In genomic region chr5:4941957-4942830, GRCh38 we compare ENCODE assay signal across 2 cellular contexts.
TF ChIP-seq lines count a peak whose summit lies in the region.

No MANE protein-coding gene starts in this region.

TF ChIP-seq in IMR-90, 13 proteins besides CTCF, POLR2A, EP300 and RAD21:
- TF ChIP-seq, protein P1, sequence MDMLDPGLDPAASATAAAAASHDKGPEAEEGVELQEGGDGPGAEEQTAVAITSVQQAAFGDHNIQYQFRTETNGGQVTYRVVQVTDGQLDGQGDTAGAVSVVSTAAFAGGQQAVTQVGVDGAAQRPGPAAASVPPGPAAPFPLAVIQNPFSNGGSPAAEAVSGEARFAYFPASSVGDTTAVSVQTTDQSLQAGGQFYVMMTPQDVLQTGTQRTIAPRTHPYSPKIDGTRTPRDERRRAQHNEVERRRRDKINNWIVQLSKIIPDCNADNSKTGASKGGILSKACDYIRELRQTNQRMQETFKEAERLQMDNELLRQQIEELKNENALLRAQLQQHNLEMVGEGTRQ (IDR thresholded peaks at IDR 0.05; ENCODE audit: low read depth, low read length) = no peak
- no peak for TF ChIP-seq MAFK (IDR thresholded peaks at IDR 0.05; ENCODE audit: low read depth, low read length)
- no peak for TF ChIP-seq CHD1 (IDR thresholded peaks at IDR 0.05; ENCODE audit: low read depth, low read length)
- no peak for TF ChIP-seq RCOR1 (IDR thresholded peaks at IDR 0.05; ENCODE audit: insufficient replicate concordance, low read length)
- TF ChIP-seq MAZ (IDR thresholded peaks at IDR 0.05; ENCODE audit: borderline replicate concordance, low read depth, low read length) = no peak
- TF ChIP-seq CEBPB (IDR thresholded peaks at IDR 0.05; ENCODE audit: low read depth, low read length) = no peak
- no peak for TF ChIP-seq FOS (IDR thresholded peaks at IDR 0.05; ENCODE audit: low read depth, low read length)
- TF ChIP-seq ELK1 (IDR thresholded peaks at IDR 0.05; ENCODE audit: borderline replicate concordance, low read depth, low read length) = no peak
- no peak for TF ChIP-seq MXI1 (IDR thresholded peaks at IDR 0.05; ENCODE audit: borderline replicate concordance, low read depth, low read length)
- TF ChIP-seq RFX5 (IDR thresholded peaks at IDR 0.05; ENCODE audit: low read depth, low read length) = no peak
- TF ChIP-seq NFE2L2 (IDR thresholded peaks at IDR 0.05; ENCODE audit: low read depth, low read length) = no peak
TF ChIP-seq in IMR-90: peak in this region for 0.

TF ChIP-seq in H1, 55 proteins besides CTCF, POLR2A, EP300 and RAD21:
- TF ChIP-seq TCF12 (IDR thresholded peaks at IDR 0.05; ENCODE audit: low read depth, low read length) (no peak), TEAD4 (IDR thresholded peaks at IDR 0.05; ENCODE audit: low read depth, low read length) (no peak), EGR1 (IDR thresholded peaks at IDR 0.05; ENCODE audit: borderline replicate concordance, low read depth, low read length) (no peak), SIRT6 (IDR thresholded peaks at IDR 0.05; ENCODE audit: low read length) (no peak), CTBP2 (IDR thresholded peaks at IDR 0.05; ENCODE audit: borderline replicate concordance, insufficient read depth, insufficient read length, low read length) (no peak), TBP (IDR thresholded peaks at IDR 0.05; ENCODE audit: low read depth, low read length) (no peak), RNF2 (IDR thresholded peaks at IDR 0.05; ENCODE audit: borderline replicate concordance, low read depth, low read length, missing control alignments, poor library complexity, severe bottlenecking) (no peak), SP4 (IDR thresholded peaks at IDR 0.05; ENCODE audit: low read length) (no peak), CHD1 (IDR thresholded peaks at IDR 0.05; ENCODE audit: low read depth, low read length) (no peak), ZNF274 (IDR thresholded peaks at IDR 0.05; ENCODE audit: borderline replicate concordance, extremely low read depth, low read length) (no peak), MAFK (IDR thresholded peaks at IDR 0.05; ENCODE audit: low read depth, low read length) (no peak), GABPA (IDR thresholded peaks at IDR 0.05; ENCODE audit: borderline replicate concordance, insufficient read depth, low read length) (no peak), SAP30 (IDR thresholded peaks at IDR 0.05; ENCODE audit: insufficient read depth, insufficient replicate concordance, low read length) (no peak), CBX5 (IDR thresholded peaks at IDR 0.05; ENCODE audit: low read depth, low read length) (no peak), SIN3A (conservative IDR thresholded peaks at IDR 0.05 in 1 of 2, IDR thresholded peaks at IDR 0.05 in 1 of 2; ENCODE audit: low read depth in 1 of 2, low read length in 2 of 2) (no peak), RXRA (IDR thresholded peaks at IDR 0.05; ENCODE audit: insufficient read depth, low read depth, low read length) (no peak)
- TF ChIP-seq, protein P1 (IDR thresholded peaks at IDR 0.05; ENCODE audit: low read length) = no peak
TF ChIP-seq in H1: peak in this region for 0.
